Comparison of ENCODE assay signal across 13 cellular contexts in genomic region chr3:178078933-178079332, GRCh38.
DNase-seq lines count a peak whose midpoint lies in the region; ATAC-seq, FAIRE-seq and TF ChIP-seq lines count a peak whose summit lies in the region.
"Had no signal": no experiment of that assay in that cellular context is flagged by ENCODE, and none has a peak within 500 bp of the region (broad histone marks: within the 10 kb centered on the region; RNA-seq: fewer than 3 reads in every experiment).

No MANE protein-coding gene starts in this region.

- H3K4me3 Mint-ChIP-seq in activated CD8-positive, alpha-beta memory T cell treated with anti-CD3 and anti-CD28 coated beads, Interleukin-2, amount 10 ng/mL, durations not matched to agents 7 days and 5 days, result no peak overlapping the region
- H3K4me3 Mint-ChIP-seq: activated T-cell treated with anti-CD3 and anti-CD28 coated beads, Interleukin-2, amount 50 U/mL, for 24 hours; stimulated activated naive CD8-positive, alpha-beta T cell treated with anti-CD3 and anti-CD28 coated beads, Interleukin-15, amount 100 ng/mL, for 72 hours had no signal

- TF ChIP-seq CTCF in hepatocyte (IDR thresholded peaks at IDR 0.05; ENCODE audit: poor library complexity), result no peak

- H3K4me3 ChIP-seq in GM23248 (no peak overlapping the region), hepatocyte (no peak overlapping the region)

- no peaks in the 10 kb centered on the region for H3K27me3 Mint-ChIP-seq in activated CD8-positive, alpha-beta memory T cell treated with anti-CD3 and anti-CD28 coated beads, Interleukin-2, amount 10 ng/mL, durations not matched to agents 7 days and 5 days
- H3K27me3 Mint-ChIP-seq: activated T-cell treated with anti-CD3 and anti-CD28 coated beads, Interleukin-2, amount 50 U/mL, for 24 hours; stimulated activated naive CD8-positive, alpha-beta T cell treated with anti-CD3 and anti-CD28 coated beads, Interleukin-15, amount 100 ng/mL, for 72 hours had no signal

- H3K9me2 ChIP-seq in GM23248 (ENCODE audit: insufficient read depth), result no peaks in the 10 kb centered on the region
- no peaks in the 10 kb centered on the region for H3K9me2 ChIP-seq in hepatocyte (replicated peaks; ENCODE audit: insufficient read depth)

- no peak overlapping the region for H3K27ac Mint-ChIP-seq in activated CD8-positive, alpha-beta memory T cell treated with anti-CD3 and anti-CD28 coated beads, Interleukin-2, amount 10 ng/mL, durations not matched to agents 7 days and 5 days
- H3K27ac Mint-ChIP-seq: activated T-cell treated with anti-CD3 and anti-CD28 coated beads, Interleukin-2, amount 50 U/mL, for 24 hours; stimulated activated naive CD8-positive, alpha-beta T cell treated with anti-CD3 and anti-CD28 coated beads, Interleukin-15, amount 100 ng/mL, for 72 hours had no signal

- no peaks in the 10 kb centered on the region for H3K9me3 Mint-ChIP-seq in activated CD8-positive, alpha-beta memory T cell treated with anti-CD3 and anti-CD28 coated beads, Interleukin-2, amount 10 ng/mL, durations not matched to agents 7 days and 5 days (ENCODE audit: low read depth)
- H3K9me3 Mint-ChIP-seq: activated T-cell treated with anti-CD3 and anti-CD28 coated beads, Interleukin-2, amount 50 U/mL, for 24 hours; stimulated activated naive CD8-positive, alpha-beta T cell treated with anti-CD3 and anti-CD28 coated beads, Interleukin-15, amount 100 ng/mL, for 72 hours had no signal

- H3K4me1 ChIP-seq in GM23248 (ENCODE audit: insufficient read depth) (peaks cover 10% of the 10 kb centered on the region), hepatocyte (ENCODE audit: insufficient read depth) (peaks cover 19% of the 10 kb centered on the region)

- H3K9ac ChIP-seq in GM23248, result no peak overlapping the region

- in situ Hi-C loops in GM23248 (cut with MboI), result no loop called here

- H3K27ac ChIP-seq in GM23248, result no peak overlapping the region
- H3K27ac ChIP-seq in hepatocyte, result peak overlapping the region; percentile 10
- H3K27ac ChIP-seq: WERI-Rb-1 had no signal

- no peak overlapping the region for H3K4me2 ChIP-seq in GM23248 (ENCODE audit: unreplicated experiment)
- no peak overlapping the region for H3K4me2 ChIP-seq in hepatocyte

- 5 to 11% methylated on average over 1 of the region's 1 CpG for WGBS in GM23248 (ENCODE audit: low coverage in 1 of 2, low lambda C conversion rate in 2 of 2, missing lambda C conversion rate in 2 of 2), 2 experiments
- 38% methylated on average over 1 of the region's 1 CpG for WGBS in hepatocyte (ENCODE audit: low lambda C conversion rate, missing lambda C conversion rate)

- CTCF ChIA-PET in activated CD8-positive, alpha-beta memory T cell treated with anti-CD3 and anti-CD28 coated beads, Interleukin-2, amount 10 ng/mL, durations not matched to agents 7 days and 5 days (lab: Charles Lee), result no interaction called here

- H3K79me2 ChIP-seq in GM23248 (ENCODE audit: insufficient read depth) (no peaks in the 10 kb centered on the region), hepatocyte (no peaks in the 10 kb centered on the region)

- H3K27me3 ChIP-seq in GM23248 (replicated peaks; ENCODE audit: insufficient read depth) (no peaks in the 10 kb centered on the region), hepatocyte (no peaks in the 10 kb centered on the region)

- no peak for TF ChIP-seq POLR2A in GM12891 (IDR thresholded peaks at IDR 0.05; ENCODE audit: low read depth, low read length)

- peak; percentile 42 for DNase-seq in GM23248
- peak; percentile 65 for DNase-seq in cerebellar cortex (ENCODE audit: low spot score)
- DNase-seq in hepatocyte (ENCODE audit: low spot score), result no peak
- peak; percentile 36 for DNase-seq in putamen (ENCODE audit: low spot score)
- DNase-seq in activated CD8-positive, alpha-beta memory T cell treated with anti-CD3 and anti-CD28 coated beads, Interleukin-2, amount 10 ng/mL, durations not matched to agents 7 days and 5 days, result no peak
- no peak for DNase-seq in amniotic stem cell (lab: John Stamatoyannopoulos, UW)
- DNase-seq in GM12891 (ENCODE audit: insufficient read length, low spot score), result no peak
- DNase-seq: activated T-cell treated with anti-CD3 and anti-CD28 coated beads, Interleukin-2, amount 50 U/mL, for 24 hours; central memory CD4-positive, alpha-beta T cell; stimulated activated CD4-positive, alpha-beta T cell treated with anti-CD3 and anti-CD28 coated beads, Interleukin-4, amount 100 ng/mL, for 1 hour; stimulated activated naive CD8-positive, alpha-beta T cell treated with anti-CD3 and anti-CD28 coated beads, Interleukin-15, amount 100 ng/mL, for 72 hours; WERI-Rb-1 had no signal

- H2AFZ ChIP-seq in GM23248 (peak overlapping the region; percentile 45), hepatocyte (peak overlapping the region; percentile 27)

- H3K36me3 ChIP-seq in GM23248 (ENCODE audit: low read depth), result no peaks in the 10 kb centered on the region
- H3K36me3 ChIP-seq in hepatocyte (replicated peaks; ENCODE audit: insufficient read depth, low read depth), result no peaks in the 10 kb centered on the region
- H3K36me3 ChIP-seq: WERI-Rb-1 had no signal

- no peaks in the 10 kb centered on the region for H3K36me3 Mint-ChIP-seq in activated CD8-positive, alpha-beta memory T cell treated with anti-CD3 and anti-CD28 coated beads, Interleukin-2, amount 10 ng/mL, durations not matched to agents 7 days and 5 days

- H3K4me1 Mint-ChIP-seq in activated CD8-positive, alpha-beta memory T cell treated with anti-CD3 and anti-CD28 coated beads, Interleukin-2, amount 10 ng/mL, durations not matched to agents 7 days and 5 days, result peaks cover 3% of the 10 kb centered on the region

- no peak for ATAC-seq in activated CD8-positive, alpha-beta memory T cell treated with anti-CD3 and anti-CD28 coated beads, Interleukin-2, amount 10 ng/mL, durations not matched to agents 7 days and 5 days
- ATAC-seq in GM19467 (IDR thresholded peaks at IDR 0.05; ENCODE audit: unreplicated experiment), result no peak
- ATAC-seq: stimulated activated naive CD8-positive, alpha-beta T cell treated with anti-CD3 and anti-CD28 coated beads, Interleukin-15, amount 100 ng/mL, for 72 hours had no signal

- FAIRE-seq in GM12891 (lab: Jason Lieb, UNC), result no peak

- H3K9me3 ChIP-seq in GM23248 (ENCODE audit: low read depth) (no peaks in the 10 kb centered on the region), hepatocyte (ENCODE audit: low read depth) (no peaks in the 10 kb centered on the region)

- H4K20me1 ChIP-seq in GM23248 (ENCODE audit: insufficient read depth) (no peaks in the 10 kb centered on the region), hepatocyte (ENCODE audit: insufficient read depth, poor library complexity, severe bottlenecking) (no peaks in the 10 kb centered on the region)

- no peaks in the 10 kb centered on the region; the same call in 1 of the 2 replicates for H3F3A ChIP-seq in GM23248 (ENCODE audit: insufficient read depth)

TF ChIP-seq in GM12891, 5 proteins besides CTCF, POLR2A, EP300 and RAD21:
- TF ChIP-seq SPI1 (IDR thresholded peaks at IDR 0.05; ENCODE audit: low read depth, low read length), result no peak
- no peak for TF ChIP-seq POLR2AphosphoS5 (IDR thresholded peaks at IDR 0.05; ENCODE audit: low read depth, low read length)
- TF ChIP-seq TAF1 (IDR thresholded peaks at IDR 0.05; ENCODE audit: low read depth, low read length), result no peak
- no peak for TF ChIP-seq POU2F2 (IDR thresholded peaks at IDR 0.05; ENCODE audit: low read depth, low read length)
- no peak for TF ChIP-seq PAX5 (IDR thresholded peaks at IDR 0.05; ENCODE audit: insufficient read depth, low read length, severe bottlenecking)

Comparison
In these comparisons a context has a peak if more than half of its experiments do, and no peak if none do; other contexts are left out.
1. DNase-seq: peak in GM23248 (single experiment), cerebellar cortex (single experiment) and putamen (single experiment); none in hepatocyte (single experiment), activated CD8-positive, alpha-beta memory T cell treated with anti-CD3 and anti-CD28 coated beads, Interleukin-2, amount 10 ng/mL, durations not matched to agents 7 days and 5 days (single experiment), amniotic stem cell (single experiment) and GM12891 (single experiment).